In the genomic region with DNA sequence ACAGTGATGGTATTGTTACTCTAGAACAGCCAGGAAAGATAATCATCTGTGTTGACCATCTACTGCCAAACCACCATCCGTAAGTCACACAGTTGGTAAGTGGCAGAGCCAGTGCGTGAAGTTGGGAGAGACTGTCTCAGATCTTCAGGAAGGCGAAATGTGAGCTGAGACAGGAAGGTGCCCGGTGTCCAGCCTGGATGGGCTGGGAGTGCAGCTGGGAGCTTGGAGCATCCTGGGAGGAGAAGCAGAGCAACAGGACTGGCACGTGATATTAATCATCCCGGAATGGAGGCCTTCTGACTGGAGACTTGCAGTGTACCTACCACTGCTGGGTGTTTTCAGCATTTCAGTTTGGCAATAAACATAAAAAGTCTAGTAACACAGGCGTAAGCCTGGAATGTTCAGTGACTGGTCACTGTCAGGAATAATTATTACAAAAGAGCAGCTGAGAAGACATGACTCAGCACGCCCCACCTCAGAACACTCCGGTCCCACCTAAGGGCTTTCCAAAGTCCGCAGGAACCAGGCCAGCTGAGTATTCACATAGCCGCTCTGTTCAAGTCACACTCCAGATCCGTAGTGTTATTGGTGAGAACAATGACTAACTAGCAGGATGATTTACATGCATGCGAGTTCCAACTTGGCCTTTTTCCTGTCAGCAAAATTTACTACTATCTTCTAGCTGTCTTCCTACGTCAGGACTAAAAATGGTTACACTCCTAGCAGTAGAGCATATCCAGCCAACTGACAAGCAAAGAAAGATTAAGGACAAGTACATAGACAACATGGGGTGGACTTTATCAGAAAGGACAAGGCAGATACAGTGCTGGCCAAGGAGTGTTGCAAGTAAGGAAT, we compare ENCODE assay signal across 8 cellular contexts. TPM values are rescaled to one million over a fixed set of nuclear protein-coding genes. Genes with fewer than 3 reads are reported as not detected.
DNase-seq lines count a peak whose midpoint lies in the region; ATAC-seq and TF ChIP-seq lines count a peak whose summit lies in the region.

No MANE protein-coding gene starts in this region.

- DNase-seq in AG09309 (ENCODE audit: low read depth) (peak; percentile 96), NCI-H460 (ENCODE audit: extremely low read depth, low read depth) (peak; percentile 91), dorsolateral prefrontal cortex (peak in 6 of 10 donors; percentile 41 to 73 (median 67)), progenitor cell of endocrine pancreas (ENCODE audit: low spot score, unreplicated experiment) (no peak), NAMALWA (ENCODE audit: low spot score) (no peak)
- no peak for DNase-seq in activated CD4-positive, CD25-positive, alpha-beta regulatory T cell (lab: John Stamatoyannopoulos, UW)

- peaks cover 6% of the 10 kb centered on the region for H3K4me1 Mint-ChIP-seq in progenitor cell of endocrine pancreas (ENCODE audit: low read depth)

- peaks cover 23% of the 10 kb centered on the region for H3K4me1 ChIP-seq in mucosa of stomach (ENCODE audit: control insufficient read depth, insufficient read depth, low read length)

- peaks cover 14% of the 10 kb centered on the region for H3K9me3 Mint-ChIP-seq in progenitor cell of endocrine pancreas (ENCODE audit: low read depth)

- no peaks in the 10 kb centered on the region for H3K27me3 Mint-ChIP-seq in progenitor cell of endocrine pancreas

- no peaks in the 10 kb centered on the region for H3K36me3 Mint-ChIP-seq in progenitor cell of endocrine pancreas (ENCODE audit: insufficient read depth)

- no peaks in the 10 kb centered on the region for H3K9me3 ChIP-seq in mucosa of stomach (ENCODE audit: control insufficient read depth, low read length)

- H3K9ac ChIP-seq in mucosa of stomach (ENCODE audit: low read length), result peak overlapping the region; percentile 37

- H3K4me3 ChIP-seq in AG09309 (ENCODE audit: control insufficient read depth, low read depth, low read length) (no peak overlapping the region; the same call in 1 of the 2 replicates), dorsolateral prefrontal cortex (peak overlapping the region in 23 of 59 donors; percentile 1 to 36 (median 15)), mucosa of stomach (ENCODE audit: low read length) (no peak overlapping the region)

- H3K27ac Mint-ChIP-seq in progenitor cell of endocrine pancreas, result no peak overlapping the region

- no peaks in the 10 kb centered on the region for H3K36me3 ChIP-seq in mucosa of stomach (ENCODE audit: control insufficient read depth, insufficient read depth, low read length)

- no peak for ATAC-seq in GM21528 (IDR thresholded peaks at IDR 0.05; ENCODE audit: low FRiP score, unreplicated experiment)

- H3K27ac ChIP-seq in dorsolateral prefrontal cortex, result peak overlapping the region in 56 of 59 donors; percentile 2 to 87 (median 58)

- H3K4me3 Mint-ChIP-seq in progenitor cell of endocrine pancreas (ENCODE audit: low read depth), result no peak overlapping the region

- TF ChIP-seq CTCF in AG09309 (IDR thresholded peaks at IDR 0.05; ENCODE audit: control insufficient read depth, insufficient read depth, low read depth, low read length, missing control alignments) (no peak), dorsolateral prefrontal cortex (IDR thresholded peaks at IDR 0.05 in 54 of 56, conservative IDR thresholded peaks at IDR 0.05 in 2 of 56; ENCODE audit: low read depth in 1 of 56, partially characterized antibody in 56 of 56) (no peak), progenitor cell of endocrine pancreas (IDR thresholded peaks at IDR 0.05; ENCODE audit: unreplicated experiment) (no peak)

- H3K27me3 ChIP-seq in dorsolateral prefrontal cortex (no peaks in the 10 kb centered on the region), mucosa of stomach (ENCODE audit: control insufficient read depth, insufficient read depth, low read length) (no peaks in the 10 kb centered on the region)

- intact Hi-C loops in dorsolateral prefrontal cortex (cut with DNase I), result loop anchor here in 1 of 2 donors (2.0 kb wide), 1 partner anchor 45 kb away; a partner anchor contains a TSS

RNA-seq across cellular contexts. Expression of a gene that starts 45.1 kb away (rescaled TPM):
- 65.8 and 66.2 TPM in 2 replicates for total RNA-seq in NCI-H460 (2014; rRNA removed; shearing (Covaris generic))
- polyA plus RNA-seq in NCI-H460 (2014; cell fraction: nucleus; rRNA removed), result 10.8 TPM in 2 replicates
- total RNA-seq in dorsolateral prefrontal cortex (100 to 1,000 TPM; 135 to 273 (median 176) TPM), progenitor cell of endocrine pancreas (203 and 212 TPM in 2 replicates)

Comparison
In these comparisons a context has a peak if more than half of its experiments do, and no peak if none do; other contexts are left out.
1. DNase-seq: peak in AG09309 (single experiment), NCI-H460 (single experiment) and dorsolateral prefrontal cortex (6 of 10); none in progenitor cell of endocrine pancreas (single experiment), activated CD4-positive, CD25-positive, alpha-beta regulatory T cell (0 of 4) and NAMALWA (single experiment).